Comparison of ENCODE assay signal across 35 cellular contexts in genomic region chr3:3991598-3991997, GRCh38.
DNase-seq lines count a peak whose midpoint lies in the region; ATAC-seq, FAIRE-seq and TF ChIP-seq lines count a peak whose summit lies in the region.
"Had no signal": no experiment of that assay in that cellular context is flagged by ENCODE, and none has a peak within 500 bp of the region (broad histone marks: within the 10 kb centered on the region; RNA-seq: fewer than 3 reads in every experiment).

No MANE protein-coding gene starts in this region.

- H3K36me3 ChIP-seq in HEK293 (ENCODE audit: control insufficient read depth in 2 of 2, insufficient read depth in 1 of 2, low read length in 2 of 2) (no peaks in the 10 kb centered on the region), testis (ENCODE audit: low read depth, missing control alignments) (no peaks in the 10 kb centered on the region), kidney (ENCODE audit: control insufficient read depth in 1 of 2, insufficient read depth in 2 of 2, low read length in 2 of 2) (no peaks in the 10 kb centered on the region)
- H3K36me3 ChIP-seq: BE2C; BLaER1; BLaER1 treated with 17β-estradiol and CSF1 and Interleukin-3, amounts not matched to agents 10 nM and 100 nM had no signal

- no peak for ATAC-seq in HG02840 (IDR thresholded peaks at IDR 0.05; ENCODE audit: low FRiP score, unreplicated experiment)
- ATAC-seq: A549; CD8-positive, alpha-beta T cell had no signal

- TF ChIP-seq POLR2A in testis (IDR thresholded peaks at IDR 0.05), result no peak

- H3K9me3 ChIP-seq in HEK293 (ENCODE audit: control insufficient read depth, insufficient read depth, low read depth, low read length) (no peaks in the 10 kb centered on the region), testis (no peaks in the 10 kb centered on the region), kidney (ENCODE audit: control insufficient read depth in 1 of 2, low read length in 2 of 2) (no peaks in the 10 kb centered on the region)
- H3K9me3 ChIP-seq: A549, BE2C, Caco-2 had no signal

- WGBS in testis, 2 donors, result 90 to 100% methylated on average over 3 of the region's 3 CpGs

- 0 out of 2 replicates have a peak, but pooled peaks cover 2% of the 10 kb centered on the region for H3K4me1 ChIP-seq in HEK293 (ENCODE audit: control insufficient read depth, insufficient read depth, low read length)
- H3K4me1 ChIP-seq in testis, result no peaks in the 10 kb centered on the region
- H3K4me1 ChIP-seq in kidney (ENCODE audit: control insufficient read depth in 1 of 2, insufficient read depth in 1 of 2, low read depth in 1 of 2, low read length in 2 of 2), result no peaks in the 10 kb centered on the region
- H3K4me1 ChIP-seq: A549; BE2C; BLaER1; BLaER1 treated with 17β-estradiol and CSF1 and Interleukin-3, amounts not matched to agents 10 nM and 100 nM; Caco-2 had no signal

- H3K27ac ChIP-seq in HEK293 (ENCODE audit: extremely low read depth, low read depth, low read length) (peak overlapping the region; percentile 42), testis (no peak overlapping the region), kidney (ENCODE audit: low read depth in 2 of 2, low read length in 2 of 2) (no peak overlapping the region)
- H3K27ac ChIP-seq: 22Rv1; A549; BLaER1; BLaER1 treated with 17β-estradiol and CSF1 and Interleukin-3, amounts not matched to agents 10 nM and 100 nM; C4-2B had no signal

- intact Hi-C loops in testis (cut with DNase I; ENCODE audit: low total_unique reads), result no loop called here
- intact Hi-C loops in kidney (cut with DNase I), result no loop called here

- no peaks in the 10 kb centered on the region for H3K27me3 ChIP-seq in testis
- H3K27me3 ChIP-seq: BE2C; BLaER1; BLaER1 treated with 17β-estradiol and CSF1 and Interleukin-3, amounts not matched to agents 10 nM and 100 nM had no signal

- CTCF ChIA-PET in HEK293 (lab: Yijun Ruan, JAX), result no interaction called here

- DNase-seq in NCI-H82 (lab: John Stamatoyannopoulos, UW) (peak; percentile 24), NCI-H82 treated with DMSO at 0.1 percent for 48 hours (lab: John Stamatoyannopoulos, UW; ENCODE audit: unreplicated experiment) (no peak), NCI-H69 (lab: John Stamatoyannopoulos, UW) (peak; percentile 2), urothelium cell line (ENCODE audit: low spot score) (no peak), testis (no peak), kidney (no peak)
- DNase-seq: 8988T; ACHN; AML-193; BE2C; C1 segment of cervical spinal cord; Caco-2; Calu3; CD4-positive, alpha-beta memory T cell; CD4-positive, alpha-beta T cell; CD4-positive, CD25-positive, alpha-beta regulatory T cell; CD8-positive, alpha-beta memory T cell; CD8-positive, alpha-beta T cell; COR-L47; DMS 273 treated with DMSO at 0.1 percent for 48 hours; DMS153; DMS53; DMS79; DMS79 treated with DMSO at 0.1 percent for 48 hours; DND-41; EL had no signal

- POLR2A ChIA-PET in HEK293 (lab: Yijun Ruan, JAX), result no interaction called here

- H3K9ac ChIP-seq in kidney (ENCODE audit: low read length in 2 of 2), result no peak overlapping the region
- H3K9ac ChIP-seq: BLaER1; BLaER1 treated with 17β-estradiol and CSF1 and Interleukin-3, amounts not matched to agents 10 nM and 100 nM had no signal

- TF ChIP-seq CTCF in HEK293 (tag by site-specific recombination; IDR thresholded peaks at IDR 0.05) (no peak), testis (IDR thresholded peaks at IDR 0.05) (no peak), kidney (IDR thresholded peaks at IDR 0.05; ENCODE audit: borderline replicate concordance, extremely low read depth, insufficient read depth) (no peak)

- FAIRE-seq in urothelium cell line (lab: Jason Lieb, UNC) (peak; percentile 9), kidney (lab: Jason Lieb, UNC) (no peak)
- FAIRE-seq: A204.1, A549, D721Med had no signal

- no peak overlapping the region for H3K4me3 ChIP-seq in HEK293 (ENCODE audit: low read depth, low read length)
- no peak overlapping the region for H3K4me3 ChIP-seq in testis
- H3K4me3 ChIP-seq in kidney (ENCODE audit: low read length in 2 of 2), result no peak overlapping the region
- H3K4me3 ChIP-seq: A549; BLaER1; BLaER1 treated with 17β-estradiol and CSF1 and Interleukin-3, amounts not matched to agents 10 nM and 100 nM had no signal

TF ChIP-seq in HEK293, 187 proteins besides CTCF, POLR2A, EP300 and RAD21:
- TF ChIP-seq ZBTB11 (tag by site-specific recombination; conservative IDR thresholded peaks at IDR 0.05; ENCODE audit: low read depth) (no peak), HIC1 (tag by site-specific recombination; IDR thresholded peaks at IDR 0.05) (no peak), ZNF366 (tag by site-specific recombination; conservative IDR thresholded peaks at IDR 0.05) (peak; percentile 92)
TF ChIP-seq in HEK293: peak in this region for 1.

Comparison
In these comparisons a context has a peak if more than half of its experiments do, and no peak if none do; other contexts are left out.
1. DNase-seq: peak in NCI-H82 (single experiment) and NCI-H69 (single experiment); none in NCI-H82 treated with DMSO at 0.1 percent for 48 hours (single experiment), urothelium cell line (single experiment), testis (single experiment) and kidney (single experiment).